ENCODE assay signal across 1 cellular context in genomic region chr15:66722757-66723540, GRCh38.
A peak's percentile ranks its signal among the peaks of the same experiment; 100 is the strongest.
TF ChIP-seq lines count a peak whose summit lies in the region.

No MANE protein-coding gene starts in this region.

TF ChIP-seq in HEK293, 187 proteins besides CTCF, POLR2A, EP300 and RAD21 (continued from another document):
- TF ChIP-seq ZNF18 (tag by site-specific recombination; IDR thresholded peaks at IDR 0.05) (no peak), ZNF449 (tag by site-specific recombination; IDR thresholded peaks at IDR 0.05) (no peak), ZBTB48 (tag by site-specific recombination; IDR thresholded peaks at IDR 0.05) (no peak), ZNF514 (tag by site-specific recombination; IDR thresholded peaks at IDR 0.05) (no peak), KLF1 (tag by site-specific recombination; IDR thresholded peaks at IDR 0.05) (no peak), ZNF433 (tag by site-specific recombination; IDR thresholded peaks at IDR 0.05; ENCODE audit: low read depth) (no peak), TRIM28 (IDR thresholded peaks at IDR 0.05; ENCODE audit: borderline replicate concordance, low read length) (no peak), FEZF1 (tag by site-specific recombination; IDR thresholded peaks at IDR 0.05) (peak; percentile 26; the same call in 1 of the 2 replicates), ZNF654 (tag by site-specific recombination; IDR thresholded peaks at IDR 0.05; ENCODE audit: low read depth) (no peak)
